8 cellular contexts compared by ENCODE assay signal in the genomic region with DNA sequence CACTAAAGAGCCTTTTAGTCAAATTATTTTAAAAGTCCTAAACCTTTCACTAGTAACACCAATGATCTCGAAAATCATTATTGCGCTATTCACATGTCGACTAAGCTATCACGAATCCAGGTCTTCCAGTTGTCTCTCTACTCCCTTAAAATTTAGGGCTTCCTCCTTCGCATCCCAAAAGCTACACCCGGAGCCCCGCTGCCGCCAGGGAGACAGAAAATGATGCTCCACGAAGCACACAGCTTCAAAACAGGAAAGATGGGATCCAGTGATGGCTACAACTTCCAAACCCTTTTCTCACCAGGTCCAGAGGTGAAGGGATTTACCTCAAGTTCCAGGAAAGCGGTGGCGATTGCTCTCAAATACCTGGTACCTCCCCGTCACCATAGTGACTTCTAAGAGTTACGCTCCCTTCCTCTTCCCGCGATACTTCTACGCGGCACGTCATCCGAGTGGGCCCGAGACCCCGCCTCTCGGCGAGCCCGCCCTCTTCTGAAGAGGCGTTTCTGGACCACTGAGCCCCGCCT. TPM values are rescaled to one million over a fixed set of nuclear protein-coding genes. Genes with fewer than 3 reads are reported as not detected.
A peak's percentile ranks its signal among the peaks of the same experiment; 100 is the strongest.
DNase-seq lines count a peak whose midpoint lies in the region; ATAC-seq, FAIRE-seq and TF ChIP-seq lines count a peak whose summit lies in the region.

A gene (minus strand): TSS at position 406 of the 527 bp plus-strand sequence. CDS start 14,625 bp downstream, outside the sequence.

- H3K9me2 ChIP-seq in OCI-LY1 (ENCODE audit: low read depth, low read length), result no peaks in the 10 kb centered on the region

- peaks cover 42% of the 10 kb centered on the region for H3K36me3 ChIP-seq in OCI-LY1 (ENCODE audit: insufficient read depth, low read length)
- peaks cover 6% of the 10 kb centered on the region for H3K36me3 ChIP-seq in mesodermal cell (ENCODE audit: control insufficient read depth, insufficient read depth, low read length)

- peak within 1 kb of the TSS; percentile 77; the same call in 1 of the 2 replicates for H2AFZ ChIP-seq in OCI-LY1 (ENCODE audit: low read length)

- peak within 1 kb of the TSS; percentile 89 for H3K27ac ChIP-seq in OCI-LY1 (ENCODE audit: low read depth, low read length, poor library complexity, severe bottlenecking)
- H3K27ac ChIP-seq in mesodermal cell (ENCODE audit: low read depth, low read length, severe bottlenecking), result peak within 1 kb of the TSS; percentile 92

- H4K20me1 ChIP-seq in OCI-LY1 (ENCODE audit: insufficient read depth, low read length), result no peaks in the 10 kb centered on the region

- H3K9ac ChIP-seq in OCI-LY1 (ENCODE audit: low read length), result peak within 1 kb of the TSS; percentile 90

- no peaks in the 10 kb centered on the region for H3F3A ChIP-seq in OCI-LY1 (ENCODE audit: insufficient read depth, low read length)

- no peaks in the 10 kb centered on the region for H3K9me3 ChIP-seq in OCI-LY1 (ENCODE audit: low read length)
- H3K9me3 ChIP-seq in mesodermal cell (ENCODE audit: control insufficient read depth, low read length), result no peaks in the 10 kb centered on the region

- FAIRE-seq in endometrium (lab: Jason Lieb, UNC), result peak; percentile 88

- H3K4me3 ChIP-seq in OCI-LY1 (ENCODE audit: low read depth, low read length, poor library complexity, severe bottlenecking), result peak within 1 kb of the TSS; percentile 84
- H3K4me3 ChIP-seq in mesodermal cell (ENCODE audit: extremely low read depth, insufficient read depth, low read length, poor library complexity, severe bottlenecking), result peak within 1 kb of the TSS; percentile 98

- H3K4me1 ChIP-seq in OCI-LY1 (ENCODE audit: insufficient read depth, low read length, severe bottlenecking) (peaks cover 49% of the 10 kb centered on the region), mesodermal cell (ENCODE audit: control insufficient read depth, insufficient read depth, low read length, poor library complexity, severe bottlenecking) (no peaks in the 10 kb centered on the region)

- H3K27me3 ChIP-seq in OCI-LY1 (ENCODE audit: insufficient read depth, low read length), result no peaks in the 10 kb centered on the region

- DNase-seq in COR-L47 (lab: John Stamatoyannopoulos, UW), result peak; percentile 98
- peak; percentile 66 for DNase-seq in HuH-7 (ENCODE audit: low spot score)
- DNase-seq in activated CD8-positive, alpha-beta memory T cell treated with anti-CD3 and anti-CD28 coated beads, Interleukin-2, amount 50 U/mL, for 48 hours, result peak; percentile 93
- peak; percentile 92 to 95 for DNase-seq in stimulated activated CD8-positive, alpha-beta memory T cell treated with anti-CD3 and anti-CD28 coated beads, Interleukin-15, amount 100 ng/mL, for 4 hours (ENCODE audit: low read depth in 2 of 2)

- H3K4me2 ChIP-seq in OCI-LY1 (ENCODE audit: low read length), result peak within 1 kb of the TSS; percentile 93

- peaks cover 77% of the 10 kb centered on the region for H3K79me2 ChIP-seq in OCI-LY1 (ENCODE audit: insufficient read depth, low read length)

- ATAC-seq in GM21515 (IDR thresholded peaks at IDR 0.05; ENCODE audit: unreplicated experiment), result peak; percentile 93

- TF ChIP-seq CTCF in OCI-LY1 (IDR thresholded peaks at IDR 0.05; ENCODE audit: low read length), result no peak

- 0 to 1% methylated on average over 22 to 26 of the region's 26 CpGs for WGBS in mesodermal cell (ENCODE audit: insufficient coverage in 2 of 2), 2 experiments

RNA-seq across cellular contexts. Expression of the gene that starts here (rescaled TPM):
- polyA plus RNA-seq in mesodermal cell (2013, experiment 1 of 2), result 32.7 TPM
- 41.4 TPM for polyA plus RNA-seq in mesodermal cell (2013, experiment 2 of 2)

Comparison
In these comparisons a context has a peak if more than half of its experiments do, and no peak if none do; other contexts are left out.
1. Peak in every context shown above with its lines: DNase-seq, ATAC-seq, H3K4me3 ChIP-seq and H3K27ac ChIP-seq.